1 cellular context compared by ENCODE assay signal in genomic region chr7:159155410-159155809, GRCh38.
TF ChIP-seq lines count a peak whose summit lies in the region.

No MANE protein-coding gene starts in this region.

TF ChIP-seq in HepG2, 621 proteins besides CTCF, POLR2A, EP300 and RAD21 (continued from another document and continues in another):
- TF ChIP-seq, protein P1, sequence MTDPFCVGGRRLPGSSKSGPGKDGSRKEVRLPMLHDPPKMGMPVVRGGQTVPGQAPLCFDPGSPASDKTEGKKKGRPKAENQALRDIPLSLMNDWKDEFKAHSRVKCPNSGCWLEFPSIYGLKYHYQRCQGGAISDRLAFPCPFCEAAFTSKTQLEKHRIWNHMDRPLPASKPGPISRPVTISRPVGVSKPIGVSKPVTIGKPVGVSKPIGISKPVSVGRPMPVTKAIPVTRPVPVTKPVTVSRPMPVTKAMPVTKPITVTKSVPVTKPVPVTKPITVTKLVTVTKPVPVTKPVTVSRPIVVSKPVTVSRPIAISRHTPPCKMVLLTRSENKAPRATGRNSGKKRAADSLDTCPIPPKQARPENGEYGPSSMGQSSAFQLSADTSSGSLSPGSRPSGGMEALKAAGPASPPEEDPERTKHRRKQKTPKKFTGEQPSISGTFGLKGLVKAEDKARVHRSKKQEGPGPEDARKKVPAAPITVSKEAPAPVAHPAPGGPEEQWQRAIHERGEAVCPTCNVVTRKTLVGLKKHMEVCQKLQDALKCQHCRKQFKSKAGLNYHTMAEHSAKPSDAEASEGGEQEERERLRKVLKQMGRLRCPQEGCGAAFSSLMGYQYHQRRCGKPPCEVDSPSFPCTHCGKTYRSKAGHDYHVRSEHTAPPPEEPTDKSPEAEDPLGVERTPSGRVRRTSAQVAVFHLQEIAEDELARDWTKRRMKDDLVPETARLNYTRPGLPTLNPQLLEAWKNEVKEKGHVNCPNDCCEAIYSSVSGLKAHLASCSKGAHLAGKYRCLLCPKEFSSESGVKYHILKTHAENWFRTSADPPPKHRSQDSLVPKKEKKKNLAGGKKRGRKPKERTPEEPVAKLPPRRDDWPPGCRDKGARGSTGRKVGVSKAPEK (CRISPR knock-in tag; IDR thresholded peaks at IDR 0.05; ENCODE audit: borderline replicate concordance), result no peak
- no peak for TF ChIP-seq RCOR2 (CRISPR knock-in tag; IDR thresholded peaks at IDR 0.05)
- TF ChIP-seq NBN (conservative IDR thresholded peaks at IDR 0.05), result no peak
- TF ChIP-seq, protein P2, sequence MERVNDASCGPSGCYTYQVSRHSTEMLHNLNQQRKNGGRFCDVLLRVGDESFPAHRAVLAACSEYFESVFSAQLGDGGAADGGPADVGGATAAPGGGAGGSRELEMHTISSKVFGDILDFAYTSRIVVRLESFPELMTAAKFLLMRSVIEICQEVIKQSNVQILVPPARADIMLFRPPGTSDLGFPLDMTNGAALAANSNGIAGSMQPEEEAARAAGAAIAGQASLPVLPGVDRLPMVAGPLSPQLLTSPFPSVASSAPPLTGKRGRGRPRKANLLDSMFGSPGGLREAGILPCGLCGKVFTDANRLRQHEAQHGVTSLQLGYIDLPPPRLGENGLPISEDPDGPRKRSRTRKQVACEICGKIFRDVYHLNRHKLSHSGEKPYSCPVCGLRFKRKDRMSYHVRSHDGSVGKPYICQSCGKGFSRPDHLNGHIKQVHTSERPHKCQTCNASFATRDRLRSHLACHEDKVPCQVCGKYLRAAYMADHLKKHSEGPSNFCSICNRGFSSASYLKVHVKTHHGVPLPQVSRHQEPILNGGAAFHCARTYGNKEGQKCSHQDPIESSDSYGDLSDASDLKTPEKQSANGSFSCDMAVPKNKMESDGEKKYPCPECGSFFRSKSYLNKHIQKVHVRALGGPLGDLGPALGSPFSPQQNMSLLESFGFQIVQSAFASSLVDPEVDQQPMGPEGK (CRISPR knock-in tag; IDR thresholded peaks at IDR 0.05), result peak; percentile 39; the same call in 1 of the 2 replicates
- TF ChIP-seq ZMYM3 (CRISPR knock-in tag; IDR thresholded peaks at IDR 0.05), result 0 out of 2 replicates have a peak, but pooled peaks have one; percentile 12
- TF ChIP-seq ZNF263 (CRISPR knock-in tag; IDR thresholded peaks at IDR 0.05), result no peak
- TF ChIP-seq EZH2 (conservative IDR thresholded peaks at IDR 0.05; ENCODE audit: low read depth, low read length), result no peak
- TF ChIP-seq ZNF749 (CRISPR knock-in tag; IDR thresholded peaks at IDR 0.05; ENCODE audit: borderline replicate concordance), result no peak
- TF ChIP-seq MAFF (IDR thresholded peaks at IDR 0.05; ENCODE audit: low read depth, low read length), result no peak
- TF ChIP-seq SMAD3 (CRISPR knock-in tag; IDR thresholded peaks at IDR 0.05), result peak; percentile 43; the same call in 1 of the 2 replicates
- no peak for TF ChIP-seq CEBPB (IDR thresholded peaks at IDR 0.05; ENCODE audit: borderline replicate concordance, low read depth, low read length)
- no peak for TF ChIP-seq SMARCE1 (IDR thresholded peaks at IDR 0.05; ENCODE audit: borderline replicate concordance)
- no peak for TF ChIP-seq PHB2 (IDR thresholded peaks at IDR 0.05; ENCODE audit: partially characterized antibody)
- TF ChIP-seq TMF1 (CRISPR knock-in tag; IDR thresholded peaks at IDR 0.05; ENCODE audit: low read depth), result no peak
- TF ChIP-seq HNRNPUL1 (IDR thresholded peaks at IDR 0.05; ENCODE audit: low read depth, low read length), result no peak
- TF ChIP-seq, protein P3, sequence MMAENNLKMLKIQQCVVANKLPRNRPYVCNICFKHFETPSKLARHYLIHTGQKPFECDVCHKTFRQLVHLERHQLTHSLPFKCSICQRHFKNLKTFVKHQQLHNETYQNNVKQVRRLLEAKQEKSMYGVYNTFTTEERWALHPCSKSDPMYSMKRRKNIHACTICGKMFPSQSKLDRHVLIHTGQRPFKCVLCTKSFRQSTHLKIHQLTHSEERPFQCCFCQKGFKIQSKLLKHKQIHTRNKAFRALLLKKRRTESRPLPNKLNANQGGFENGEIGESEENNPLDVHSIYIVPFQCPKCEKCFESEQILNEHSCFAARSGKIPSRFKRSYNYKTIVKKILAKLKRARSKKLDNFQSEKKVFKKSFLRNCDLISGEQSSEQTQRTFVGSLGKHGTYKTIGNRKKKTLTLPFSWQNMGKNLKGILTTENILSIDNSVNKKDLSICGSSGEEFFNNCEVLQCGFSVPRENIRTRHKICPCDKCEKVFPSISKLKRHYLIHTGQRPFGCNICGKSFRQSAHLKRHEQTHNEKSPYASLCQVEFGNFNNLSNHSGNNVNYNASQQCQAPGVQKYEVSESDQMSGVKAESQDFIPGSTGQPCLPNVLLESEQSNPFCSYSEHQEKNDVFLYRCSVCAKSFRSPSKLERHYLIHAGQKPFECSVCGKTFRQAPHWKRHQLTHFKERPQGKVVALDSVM (CRISPR knock-in tag; IDR thresholded peaks at IDR 0.05), result no peak
- no peak for TF ChIP-seq CREM (IDR thresholded peaks at IDR 0.05)
- TF ChIP-seq CREM (CRISPR knock-in tag; IDR thresholded peaks at IDR 0.05), result no peak
- no peak for TF ChIP-seq ZNF558 (CRISPR knock-in tag; IDR thresholded peaks at IDR 0.05; ENCODE audit: borderline replicate concordance)
- peak; percentile 72 for TF ChIP-seq ZNF644 (CRISPR knock-in tag; IDR thresholded peaks at IDR 0.05; ENCODE audit: low read depth)
- no peak for TF ChIP-seq ZNF660 (CRISPR knock-in tag; IDR thresholded peaks at IDR 0.05; ENCODE audit: borderline replicate concordance, low read depth)
- no peak for TF ChIP-seq ADNP (CRISPR knock-in tag; IDR thresholded peaks at IDR 0.05)
- TF ChIP-seq, protein P4, sequence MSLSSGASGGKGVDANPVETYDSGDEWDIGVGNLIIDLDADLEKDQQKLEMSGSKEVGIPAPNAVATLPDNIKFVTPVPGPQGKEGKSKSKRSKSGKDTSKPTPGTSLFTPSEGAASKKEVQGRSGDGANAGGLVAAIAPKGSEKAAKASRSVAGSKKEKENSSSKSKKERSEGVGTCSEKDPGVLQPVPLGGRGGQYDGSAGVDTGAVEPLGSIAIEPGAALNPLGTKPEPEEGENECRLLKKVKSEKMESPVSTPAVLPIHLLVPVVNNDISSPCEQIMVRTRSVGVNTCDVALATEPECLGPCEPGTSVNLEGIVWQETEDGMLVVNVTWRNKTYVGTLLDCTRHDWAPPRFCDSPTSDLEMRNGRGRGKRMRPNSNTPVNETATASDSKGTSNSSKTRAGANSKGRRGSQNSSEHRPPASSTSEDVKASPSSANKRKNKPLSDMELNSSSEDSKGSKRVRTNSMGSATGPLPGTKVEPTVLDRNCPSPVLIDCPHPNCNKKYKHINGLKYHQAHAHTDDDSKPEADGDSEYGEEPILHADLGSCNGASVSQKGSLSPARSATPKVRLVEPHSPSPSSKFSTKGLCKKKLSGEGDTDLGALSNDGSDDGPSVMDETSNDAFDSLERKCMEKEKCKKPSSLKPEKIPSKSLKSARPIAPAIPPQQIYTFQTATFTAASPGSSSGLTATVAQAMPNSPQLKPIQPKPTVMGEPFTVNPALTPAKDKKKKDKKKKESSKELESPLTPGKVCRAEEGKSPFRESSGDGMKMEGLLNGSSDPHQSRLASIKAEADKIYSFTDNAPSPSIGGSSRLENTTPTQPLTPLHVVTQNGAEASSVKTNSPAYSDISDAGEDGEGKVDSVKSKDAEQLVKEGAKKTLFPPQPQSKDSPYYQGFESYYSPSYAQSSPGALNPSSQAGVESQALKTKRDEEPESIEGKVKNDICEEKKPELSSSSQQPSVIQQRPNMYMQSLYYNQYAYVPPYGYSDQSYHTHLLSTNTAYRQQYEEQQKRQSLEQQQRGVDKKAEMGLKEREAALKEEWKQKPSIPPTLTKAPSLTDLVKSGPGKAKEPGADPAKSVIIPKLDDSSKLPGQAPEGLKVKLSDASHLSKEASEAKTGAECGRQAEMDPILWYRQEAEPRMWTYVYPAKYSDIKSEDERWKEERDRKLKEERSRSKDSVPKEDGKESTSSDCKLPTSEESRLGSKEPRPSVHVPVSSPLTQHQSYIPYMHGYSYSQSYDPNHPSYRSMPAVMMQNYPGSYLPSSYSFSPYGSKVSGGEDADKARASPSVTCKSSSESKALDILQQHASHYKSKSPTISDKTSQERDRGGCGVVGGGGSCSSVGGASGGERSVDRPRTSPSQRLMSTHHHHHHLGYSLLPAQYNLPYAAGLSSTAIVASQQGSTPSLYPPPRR (CRISPR knock-in tag; IDR thresholded peaks at IDR 0.05; ENCODE audit: borderline replicate concordance), result 0 out of 2 replicates have a peak, but pooled peaks have one; percentile 43
- TF ChIP-seq ZNF616 (CRISPR knock-in tag; IDR thresholded peaks at IDR 0.05; ENCODE audit: low read depth), result no peak
- TF ChIP-seq RFX1 (IDR thresholded peaks at IDR 0.05), result peak; percentile 65; the same call in 1 of the 2 replicates
- no peak for TF ChIP-seq ZNF777 (CRISPR knock-in tag; IDR thresholded peaks at IDR 0.05)
- TF ChIP-seq PAXIP1 (CRISPR knock-in tag; conservative IDR thresholded peaks at IDR 0.05), result peak; percentile 76
- no peak for TF ChIP-seq ZNF772 (CRISPR knock-in tag; IDR thresholded peaks at IDR 0.05)
- no peak for TF ChIP-seq HNRNPLL (IDR thresholded peaks at IDR 0.05; ENCODE audit: low read depth, low read length, poor library complexity, severe bottlenecking)
- TF ChIP-seq NR0B2 (CRISPR knock-in tag; IDR thresholded peaks at IDR 0.05), result no peak
- no peak for TF ChIP-seq FIP1L1 (IDR thresholded peaks at IDR 0.05; ENCODE audit: borderline replicate concordance, insufficient read depth, low read depth, low read length)
- no peak for TF ChIP-seq ZNF224 (CRISPR knock-in tag; IDR thresholded peaks at IDR 0.05)
- TF ChIP-seq MAZ (IDR thresholded peaks at IDR 0.05; ENCODE audit: borderline replicate concordance, low read depth, low read length), result no peak
- no peak for TF ChIP-seq MAZ (CRISPR knock-in tag; IDR thresholded peaks at IDR 0.05; ENCODE audit: low read depth)
- TF ChIP-seq, protein P5, sequence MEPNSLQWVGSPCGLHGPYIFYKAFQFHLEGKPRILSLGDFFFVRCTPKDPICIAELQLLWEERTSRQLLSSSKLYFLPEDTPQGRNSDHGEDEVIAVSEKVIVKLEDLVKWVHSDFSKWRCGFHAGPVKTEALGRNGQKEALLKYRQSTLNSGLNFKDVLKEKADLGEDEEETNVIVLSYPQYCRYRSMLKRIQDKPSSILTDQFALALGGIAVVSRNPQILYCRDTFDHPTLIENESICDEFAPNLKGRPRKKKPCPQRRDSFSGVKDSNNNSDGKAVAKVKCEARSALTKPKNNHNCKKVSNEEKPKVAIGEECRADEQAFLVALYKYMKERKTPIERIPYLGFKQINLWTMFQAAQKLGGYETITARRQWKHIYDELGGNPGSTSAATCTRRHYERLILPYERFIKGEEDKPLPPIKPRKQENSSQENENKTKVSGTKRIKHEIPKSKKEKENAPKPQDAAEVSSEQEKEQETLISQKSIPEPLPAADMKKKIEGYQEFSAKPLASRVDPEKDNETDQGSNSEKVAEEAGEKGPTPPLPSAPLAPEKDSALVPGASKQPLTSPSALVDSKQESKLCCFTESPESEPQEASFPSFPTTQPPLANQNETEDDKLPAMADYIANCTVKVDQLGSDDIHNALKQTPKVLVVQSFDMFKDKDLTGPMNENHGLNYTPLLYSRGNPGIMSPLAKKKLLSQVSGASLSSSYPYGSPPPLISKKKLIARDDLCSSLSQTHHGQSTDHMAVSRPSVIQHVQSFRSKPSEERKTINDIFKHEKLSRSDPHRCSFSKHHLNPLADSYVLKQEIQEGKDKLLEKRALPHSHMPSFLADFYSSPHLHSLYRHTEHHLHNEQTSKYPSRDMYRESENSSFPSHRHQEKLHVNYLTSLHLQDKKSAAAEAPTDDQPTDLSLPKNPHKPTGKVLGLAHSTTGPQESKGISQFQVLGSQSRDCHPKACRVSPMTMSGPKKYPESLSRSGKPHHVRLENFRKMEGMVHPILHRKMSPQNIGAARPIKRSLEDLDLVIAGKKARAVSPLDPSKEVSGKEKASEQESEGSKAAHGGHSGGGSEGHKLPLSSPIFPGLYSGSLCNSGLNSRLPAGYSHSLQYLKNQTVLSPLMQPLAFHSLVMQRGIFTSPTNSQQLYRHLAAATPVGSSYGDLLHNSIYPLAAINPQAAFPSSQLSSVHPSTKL (CRISPR knock-in tag; IDR thresholded peaks at IDR 0.05), result peak; percentile 66
- no peak for TF ChIP-seq ZNF614 (CRISPR knock-in tag; IDR thresholded peaks at IDR 0.05; ENCODE audit: borderline replicate concordance)
- no peak for TF ChIP-seq SRSF1 (optimal IDR thresholded peaks at IDR 0.05; ENCODE audit: low read depth, low read length)
